ENCODE assay signal across 11 cellular contexts in the genomic region with DNA sequence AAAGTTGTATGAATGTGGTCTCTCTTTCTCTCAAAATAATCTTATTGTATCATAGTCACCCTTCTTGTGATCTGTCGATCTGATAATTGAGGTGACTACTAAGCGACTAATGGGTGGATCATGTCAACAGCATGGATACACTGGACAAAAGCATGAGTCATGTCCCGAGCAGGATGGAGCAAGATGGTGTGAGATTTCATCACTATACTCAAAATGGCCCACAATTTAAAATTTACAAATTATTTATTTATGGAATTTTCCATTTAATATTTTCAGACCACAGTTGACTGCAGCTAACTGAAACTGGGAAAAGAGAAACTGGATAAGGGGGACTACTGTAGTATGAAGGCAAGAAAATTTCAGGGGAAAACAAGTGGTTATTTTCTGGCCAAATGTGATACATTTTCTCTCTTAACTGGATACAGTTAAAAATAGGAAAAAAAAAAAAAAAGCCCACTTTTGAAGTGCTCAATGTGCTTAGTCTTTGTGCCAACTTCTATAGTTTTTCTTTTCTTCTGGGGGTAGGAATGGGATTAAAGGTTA. TPM values are rescaled to one million over a fixed set of nuclear protein-coding genes. Genes with fewer than 3 reads are reported as not detected.
DNase-seq lines count a peak whose midpoint lies in the region; ATAC-seq lines count a peak whose summit lies in the region.
"Had no signal": no experiment of that assay in that cellular context is flagged by ENCODE, and none has a peak within 500 bp of the region (broad histone marks: within the 10 kb centered on the region; RNA-seq: fewer than 3 reads in every experiment).

No MANE protein-coding gene starts in this region.

- H3K36me3 Mint-ChIP-seq in activated CD4-positive, alpha-beta T cell treated with anti-CD3 and anti-CD28 coated beads for 36 hours (ENCODE audit: low read depth) = peaks cover 28% of the 10 kb centered on the region
- peaks cover 15% of the 10 kb centered on the region for H3K36me3 Mint-ChIP-seq in activated CD4-positive, alpha-beta T cell treated with anti-CD3 and anti-CD28 coated beads, Interleukin-2, amount 10 ng/mL, durations not matched to agents 24 days and 14 days (ENCODE audit: low read depth)

- no peak overlapping the region for H3K4me3 Mint-ChIP-seq in activated CD4-positive, alpha-beta T cell treated with anti-CD3 and anti-CD28 coated beads for 36 hours
- H3K4me3 Mint-ChIP-seq in activated CD4-positive, alpha-beta T cell treated with anti-CD3 and anti-CD28 coated beads, Interleukin-2, amount 10 ng/mL, durations not matched to agents 24 days and 14 days = no peak overlapping the region

- H3K27ac Mint-ChIP-seq in activated CD4-positive, alpha-beta T cell treated with anti-CD3 and anti-CD28 coated beads for 36 hours = no peak overlapping the region
- H3K27ac Mint-ChIP-seq in activated CD4-positive, alpha-beta T cell treated with anti-CD3 and anti-CD28 coated beads, Interleukin-2, amount 10 ng/mL, durations not matched to agents 24 days and 14 days = no peak overlapping the region

- intact Hi-C loops in activated CD4-positive, alpha-beta T cell treated with anti-CD3 and anti-CD28 coated beads for 36 hours (cut with DNase I, micrococcal nuclease) = loop anchor here in 1 of 2 experiments (2.0 kb wide), 1 partner anchor 24 kb away; no protein-coding TSS in a partner anchor
- intact Hi-C loops in activated CD4-positive, alpha-beta T cell treated with anti-CD3 and anti-CD28 coated beads, Interleukin-2, amount 10 ng/mL, durations not matched to agents 24 days and 14 days (cut with micrococcal nuclease) = no loop called here

- H3K27me3 Mint-ChIP-seq in activated CD4-positive, alpha-beta T cell treated with anti-CD3 and anti-CD28 coated beads for 36 hours = no peaks in the 10 kb centered on the region
- no peaks in the 10 kb centered on the region for H3K27me3 Mint-ChIP-seq in activated CD4-positive, alpha-beta T cell treated with anti-CD3 and anti-CD28 coated beads, Interleukin-2, amount 10 ng/mL, durations not matched to agents 24 days and 14 days

- peak; percentile 71 for ATAC-seq in activated CD4-positive, alpha-beta T cell treated with anti-CD3 and anti-CD28 coated beads for 36 hours
- no peak for ATAC-seq in GM21737 (IDR thresholded peaks at IDR 0.05; ENCODE audit: unreplicated experiment)
- no peak for ATAC-seq in GM18870 (IDR thresholded peaks at IDR 0.05; ENCODE audit: unreplicated experiment)

- CTCF ChIA-PET in activated CD4-positive, alpha-beta T cell treated with anti-CD3 and anti-CD28 coated beads for 36 hours (lab: Charles Lee) = no interaction called here

- H3K9me3 Mint-ChIP-seq in activated CD4-positive, alpha-beta T cell treated with anti-CD3 and anti-CD28 coated beads for 36 hours (ENCODE audit: low read depth) = no peaks in the 10 kb centered on the region
- no peaks in the 10 kb centered on the region for H3K9me3 Mint-ChIP-seq in activated CD4-positive, alpha-beta T cell treated with anti-CD3 and anti-CD28 coated beads, Interleukin-2, amount 10 ng/mL, durations not matched to agents 24 days and 14 days

- peaks cover 37% of the 10 kb centered on the region for H3K4me1 Mint-ChIP-seq in activated CD4-positive, alpha-beta T cell treated with anti-CD3 and anti-CD28 coated beads for 36 hours
- peaks cover 21% of the 10 kb centered on the region for H3K4me1 Mint-ChIP-seq in activated CD4-positive, alpha-beta T cell treated with anti-CD3 and anti-CD28 coated beads, Interleukin-2, amount 10 ng/mL, durations not matched to agents 24 days and 14 days

- POLR2A ChIA-PET in activated CD4-positive, alpha-beta T cell treated with anti-CD3 and anti-CD28 coated beads for 36 hours (lab: Charles Lee) = no interaction called here

- DNase-seq in activated CD4-positive, alpha-beta T cell treated with anti-CD3 and anti-CD28 coated beads for 36 hours = no peak
- DNase-seq in activated CD4-positive, alpha-beta T cell treated with anti-CD3 and anti-CD28 coated beads, Interleukin-2, amount 10 ng/mL, durations not matched to agents 24 days and 14 days = no peak
- DNase-seq in NAMALWA (ENCODE audit: low spot score) = peak; percentile 49
- peak; percentile 75 for DNase-seq in dedifferentiated amniotic fluid mesenchymal stem cell (ENCODE audit: extremely low spot score)
- DNase-seq in renal cortical epithelial cell (ENCODE audit: low read depth) = peak; percentile 91
- DNase-seq in pons (ENCODE audit: low spot score) = no peak
- DNase-seq: activated naive CD4-positive, alpha-beta T cell; C1 segment of cervical spinal cord; SHP77 had no signal

RNA-seq across cellular contexts. Expression of gene FAM241A, which starts 25.3 kb away (rescaled TPM):
- total RNA-seq in activated CD4-positive, alpha-beta T cell treated with anti-CD3 and anti-CD28 coated beads for 36 hours = 1 to 10 TPM; 3.2 to 3.5 TPM
- 6.2 and 6.7 TPM in 2 replicates for total RNA-seq in activated CD4-positive, alpha-beta T cell treated with anti-CD3 and anti-CD28 coated beads, Interleukin-2, amount 10 ng/mL, durations not matched to agents 24 days and 14 days
- 0.85 and 1.4 TPM in 2 replicates for total RNA-seq in renal cortical epithelial cell

Comparison
In these comparisons a context has a peak if more than half of its experiments do, and no peak if none do; other contexts are left out.
1. DNase-seq: peak in NAMALWA (single experiment), dedifferentiated amniotic fluid mesenchymal stem cell (single experiment) and renal cortical epithelial cell (single experiment); none in activated CD4-positive, alpha-beta T cell treated with anti-CD3 and anti-CD28 coated beads for 36 hours (single experiment), activated CD4-positive, alpha-beta T cell treated with anti-CD3 and anti-CD28 coated beads, Interleukin-2, amount 10 ng/mL, durations not matched to agents 24 days and 14 days (single experiment) and pons (single experiment).